10 cellular contexts compared by ENCODE assay signal in genomic region chr11:110366234-110366633, GRCh38.
DNase-seq lines count a peak whose midpoint lies in the region; ATAC-seq and TF ChIP-seq lines count a peak whose summit lies in the region.
"Had no signal": no experiment of that assay in that cellular context is flagged by ENCODE, and none has a peak within 500 bp of the region (broad histone marks: within the 10 kb centered on the region; RNA-seq: fewer than 3 reads in every experiment).

No MANE protein-coding gene starts in this region.

- H3K27ac ChIP-seq in PC-9: peak overlapping the region; percentile 15
- H3K27ac ChIP-seq in foreskin keratinocyte: no peak overlapping the region

- H3K9me2 ChIP-seq in PC-9 (ENCODE audit: insufficient read depth): no peaks in the 10 kb centered on the region

- no peak overlapping the region for H2AFZ ChIP-seq in PC-9

- POLR2A ChIA-PET in PC-9 (lab: Charles Lee; ENCODE audit: unreplicated experiment): no interaction called here

- H3K79me2 ChIP-seq in PC-9 (ENCODE audit: low read depth): no peaks in the 10 kb centered on the region

- TF ChIP-seq CTCF in PC-9 (conservative IDR thresholded peaks at IDR 0.05) (no peak), foreskin keratinocyte (conservative IDR thresholded peaks at IDR 0.05) (no peak)

- H3K9me3 ChIP-seq in PC-9 (ENCODE audit: insufficient read depth, low read depth): no peaks in the 10 kb centered on the region

- DNase-seq in NCI-H1092 treated with DMSO at 0.1 percent for 48 hours (lab: John Stamatoyannopoulos, UW) (peak; percentile 24), NCI-H1092 (lab: John Stamatoyannopoulos, UW) (no peak), PC-9 (peak; percentile 69 to 74), foreskin keratinocyte (peak; percentile 50 to 70), sciatic nerve (ENCODE audit: low spot score) (peak; percentile 75), hepatic stellate cell (ENCODE audit: low spot score) (no peak)
- DNase-seq: NCI-H146; stimulated activated CD4-positive, alpha-beta T cell treated with anti-CD3 and anti-CD28 coated beads, Interleukin-15, amount 100 ng/mL, for 24 hours had no signal

- no TSS peak for BruUV-seq in PC-9 (replicated peaks; lab: Mats Ljungman, UMichigan)

- H3K4me3 ChIP-seq in PC-9: no peak overlapping the region

- intact Hi-C loops in PC-9 (cut with micrococcal nuclease; ENCODE audit: unreplicated experiment) (loop anchor here (1.0 to 5.0 kb wide), 3 partner anchors 165 to 420 kb away; partner anchors contain the start of gene ZC3H12C), sciatic nerve (cut with DNase I) (loop anchor here (5.0 kb wide), 1 partner anchor 164 kb away; no protein-coding TSS in a partner anchor)

- no peaks in the 10 kb centered on the region for H4K20me1 ChIP-seq in PC-9 (ENCODE audit: insufficient read depth)

- H3K4me1 ChIP-seq in PC-9 (replicated peaks; ENCODE audit: insufficient read depth) (peaks cover 42% of the 10 kb centered on the region), foreskin keratinocyte (peaks cover 6% of the 10 kb centered on the region)

- peak; percentile 51 for ATAC-seq in foreskin keratinocyte
- ATAC-seq in sciatic nerve: peak; percentile 68
- ATAC-seq in HG02852 (IDR thresholded peaks at IDR 0.05; ENCODE audit: unreplicated experiment): no peak
- ATAC-seq in HG03521 (IDR thresholded peaks at IDR 0.05; ENCODE audit: unreplicated experiment): no peak

- H3K27me3 ChIP-seq in PC-9 (ENCODE audit: insufficient read depth, low read depth): no peaks in the 10 kb centered on the region
- no peaks in the 10 kb centered on the region for H3K27me3 ChIP-seq in foreskin keratinocyte

- H3K36me3 ChIP-seq in PC-9 (ENCODE audit: low read depth): no peaks in the 10 kb centered on the region

- H3K4me2 ChIP-seq in PC-9: no peak overlapping the region

- H3F3A ChIP-seq in PC-9 (ENCODE audit: insufficient read depth, low read depth): peaks cover 12% of the 10 kb centered on the region

- CTCF ChIA-PET in PC-9 (lab: Charles Lee): no interaction called here

Comparison
In these comparisons a context has a peak if more than half of its experiments do, and no peak if none do; other contexts are left out.
1. DNase-seq: peak in NCI-H1092 treated with DMSO at 0.1 percent for 48 hours (single experiment), PC-9 (2 of 2), foreskin keratinocyte (2 of 2) and sciatic nerve (single experiment); none in NCI-H1092 (single experiment) and hepatic stellate cell (single experiment).
2. ATAC-seq: peak in foreskin keratinocyte (single experiment) and sciatic nerve (single experiment); none in HG02852 (single experiment) and HG03521 (single experiment).